ENCODE assay signal across 8 cellular contexts in the genomic region with DNA sequence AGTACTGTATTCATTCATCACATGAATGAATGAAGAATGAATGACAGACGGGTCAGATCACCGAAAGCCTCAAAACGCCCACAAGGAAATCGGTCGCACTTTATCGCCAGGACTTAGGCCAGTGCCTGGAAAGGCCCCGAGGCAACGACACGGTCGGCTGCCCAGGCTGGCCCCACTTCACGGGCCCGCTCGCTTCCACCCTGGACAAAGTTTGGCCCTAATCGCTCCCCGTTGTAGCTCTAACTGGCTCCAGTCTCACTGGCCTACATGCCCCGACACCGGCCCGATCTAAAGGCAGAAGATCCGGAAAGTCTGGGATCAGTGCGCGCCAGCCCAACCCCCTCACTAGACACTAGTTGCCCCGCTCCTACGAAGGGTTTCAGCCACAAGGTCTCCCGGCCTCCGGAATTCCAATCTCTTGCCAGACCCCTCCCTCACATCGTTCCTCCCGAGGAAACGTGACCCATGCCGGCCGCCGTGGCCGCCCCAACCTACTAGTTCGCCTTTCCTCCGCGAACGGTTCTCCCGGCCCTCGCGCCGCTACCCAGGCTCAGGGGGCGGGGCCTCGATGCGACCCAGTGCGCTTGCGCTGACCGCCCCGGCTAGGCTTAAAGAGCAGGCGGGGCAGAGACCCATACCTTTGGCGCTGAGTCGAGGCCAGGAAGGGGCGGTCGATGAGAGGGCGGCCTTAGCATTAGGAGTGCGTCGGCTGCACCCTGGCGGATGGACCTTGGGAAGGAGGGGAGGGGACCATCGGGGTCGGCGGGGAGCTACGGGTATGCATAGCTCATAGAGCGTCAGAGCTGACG. TPM values are rescaled to one million over a fixed set of nuclear protein-coding genes. Genes with fewer than 3 reads are reported as not detected.
A peak's percentile ranks its signal among the peaks of the same experiment; 100 is the strongest.
DNase-seq lines count a peak whose midpoint lies in the region; ATAC-seq and TF ChIP-seq lines count a peak whose summit lies in the region.

GSS (minus strand) TSS at position 575 of the 809 bp plus-strand sequence. CDS start 3,954 bp downstream, outside the sequence.
MYH7B (plus strand) TSS at position 637 of the 809 bp plus-strand sequence. CDS start 22,138 bp downstream, outside the sequence.

- H3K27me3 ChIP-seq in CD4-positive, alpha-beta memory T cell (ENCODE audit: insufficient read depth, low read length), result no peaks in the 10 kb centered on the region
- H3K27me3 ChIP-seq in dorsolateral prefrontal cortex (no peaks in the 10 kb centered on the region), right lobe of liver (no peaks in the 10 kb centered on the region)

- H3K27me3 Mint-ChIP-seq in CD4-positive, alpha-beta memory T cell, result no peaks in the 10 kb centered on the region
- H3K27me3 Mint-ChIP-seq in activated CD4-positive, alpha-beta memory T cell treated with anti-CD3 and anti-CD28 coated beads for 36 hours, result no peaks in the 10 kb centered on the region

- no peaks in the 10 kb centered on the region for H3K36me3 ChIP-seq in CD4-positive, alpha-beta memory T cell (ENCODE audit: insufficient read depth, low read length)
- H3K36me3 ChIP-seq in right lobe of liver, result no peaks in the 10 kb centered on the region

- ATAC-seq in GM19397 (IDR thresholded peaks at IDR 0.05; ENCODE audit: unreplicated experiment), result peak; percentile 86
- ATAC-seq in HG03571 (IDR thresholded peaks at IDR 0.05; ENCODE audit: unreplicated experiment), result peak; percentile 81
- ATAC-seq in right lobe of liver, result peak; percentile 94 to 97 (median 96)

- TF ChIP-seq CTCF in dorsolateral prefrontal cortex (IDR thresholded peaks at IDR 0.05 in 54 of 56, conservative IDR thresholded peaks at IDR 0.05 in 2 of 56; ENCODE audit: low read depth in 1 of 56, partially characterized antibody in 56 of 56), result peak in 38 of 56 donors; percentile 6 to 72 (median 46)
- TF ChIP-seq CTCF in right lobe of liver (IDR thresholded peaks at IDR 0.05), result peak; percentile 54 to 64 (median 56)

- no peaks in the 10 kb centered on the region for H3K9me3 ChIP-seq in CD4-positive, alpha-beta memory T cell (ENCODE audit: control insufficient read depth in 1 of 2, low read length in 2 of 2)
- H3K9me3 ChIP-seq in right lobe of liver, result no peaks in the 10 kb centered on the region

- H3K4me3 Mint-ChIP-seq in CD4-positive, alpha-beta memory T cell, result peak within 1 kb of the TSS; percentile 93 to 100 (median 97)
- H3K4me3 Mint-ChIP-seq in activated CD4-positive, alpha-beta memory T cell treated with anti-CD3 and anti-CD28 coated beads for 36 hours, result peak within 1 kb of the TSS; percentile 92

- TF ChIP-seq POLR2A in right lobe of liver (IDR thresholded peaks at IDR 0.05), result peak; percentile 84

- no peaks in the 10 kb centered on the region for H3K9me3 Mint-ChIP-seq in CD4-positive, alpha-beta memory T cell
- no peaks in the 10 kb centered on the region for H3K9me3 Mint-ChIP-seq in activated CD4-positive, alpha-beta memory T cell treated with anti-CD3 and anti-CD28 coated beads for 36 hours

- POLR2A ChIA-PET in CD4-positive, alpha-beta memory T cell (lab: Charles Lee; ENCODE audit: partially characterized antibody), result interaction anchor here (1.2 to 4.3 kb wide), 5 partner anchors 12 to 962 kb away, joined by 4 to 34 read pairs (median 5); partner anchors contain the start of genes ACSS2, GGT7 and RALY
- POLR2A ChIA-PET in activated CD4-positive, alpha-beta memory T cell treated with anti-CD3 and anti-CD28 coated beads for 36 hours (lab: Charles Lee), result interaction anchor here (0.6 to 2.5 kb wide), 7 partner anchors 16 to 192 kb away, joined by 3 to 16 read pairs (median 3); partner anchors contain the start of genes ACSS2 and GGT7

- peak within 1 kb of the TSS; percentile 93 to 98 (median 98) for H3K27ac Mint-ChIP-seq in CD4-positive, alpha-beta memory T cell
- H3K27ac Mint-ChIP-seq in activated CD4-positive, alpha-beta memory T cell treated with anti-CD3 and anti-CD28 coated beads for 36 hours, result peak within 1 kb of the TSS; percentile 89

- H3K36me3 Mint-ChIP-seq in CD4-positive, alpha-beta memory T cell, result peaks cover 0 to 12% of the 10 kb centered on the region in 2 donors
- peaks cover 2% of the 10 kb centered on the region for H3K36me3 Mint-ChIP-seq in activated CD4-positive, alpha-beta memory T cell treated with anti-CD3 and anti-CD28 coated beads for 36 hours

- peak within 1 kb of the TSS; percentile 45 to 88 for H3K4me3 ChIP-seq in CD4-positive, alpha-beta memory T cell (ENCODE audit: low read length in 2 of 2)
- H3K4me3 ChIP-seq in dorsolateral prefrontal cortex, result peak within 1 kb of the TSS; percentile 59 to 92 (median 78)
- H3K4me3 ChIP-seq in right lobe of liver, result peak within 1 kb of the TSS; percentile 63 to 71 (median 66)

- H3K27ac ChIP-seq in CD4-positive, alpha-beta memory T cell (ENCODE audit: low read depth, low read length), result peak within 1 kb of the TSS; percentile 71
- H3K27ac ChIP-seq in dorsolateral prefrontal cortex (peak within 1 kb of the TSS; percentile 80 to 98 (median 93)), right lobe of liver (peak within 1 kb of the TSS; percentile 79 to 90 (median 88))

- CTCF ChIA-PET in CD4-positive, alpha-beta memory T cell (lab: Charles Lee; ENCODE audit: partially characterized antibody), result interaction anchor here (0.5 to 8.2 kb wide), 9 partner anchors 11 to 141 kb away, joined by 3 to 100 read pairs (median 4); partner anchors contain the start of genes ACSS2 and GGT7
- CTCF ChIA-PET in activated CD4-positive, alpha-beta memory T cell treated with anti-CD3 and anti-CD28 coated beads for 36 hours (lab: Charles Lee), result interaction anchor here (0.6 to 7.2 kb wide), 18 partner anchors 11 to 131 kb away, joined by 3 to 139 read pairs (median 3); partner anchors contain the start of genes ACSS2, GGT7 and NCOA6

- under 1% methylated on average over 39 of the region's 62 CpGs for whole genome bisulfite sequencing in right lobe of liver (ENCODE audit: insufficient coverage, low coverage, low lambda C conversion rate, missing lambda C conversion rate)

- peaks cover 13% of the 10 kb centered on the region for H3K4me1 ChIP-seq in CD4-positive, alpha-beta memory T cell (ENCODE audit: insufficient read depth, low read length)
- peaks cover 0 to 13% (median 2%) of the 10 kb centered on the region in 4 donors for H3K4me1 ChIP-seq in right lobe of liver

- DNase-seq in CD4-positive, alpha-beta memory T cell, result peak; percentile 92 to 97 (median 94)
- DNase-seq in NCI-H774 (lab: John Stamatoyannopoulos, UW) (peak; percentile 94), dorsolateral prefrontal cortex (peak; percentile 94 to 98 (median 96)), right lobe of liver (peak; percentile 98 to 99 (median 99))
- peak; percentile 99 for DNase-seq in activated CD4-positive, alpha-beta memory T cell treated with anti-CD3 and anti-CD28 coated beads for 36 hours
- DNase-seq in stimulated activated CD4-positive, alpha-beta T cell treated with anti-CD3 and anti-CD28 coated beads, Interleukin-4, amount 100 ng/mL, for 24 hours, result peak; percentile 97

- H3K4me1 Mint-ChIP-seq in CD4-positive, alpha-beta memory T cell, result peaks cover 19 to 28% (median 21%) of the 10 kb centered on the region in 4 donors
- H3K4me1 Mint-ChIP-seq in activated CD4-positive, alpha-beta memory T cell treated with anti-CD3 and anti-CD28 coated beads for 36 hours (ENCODE audit: low read depth), result peaks cover 24% of the 10 kb centered on the region

- intact Hi-C loops in CD4-positive, alpha-beta memory T cell (cut with micrococcal nuclease), result loop anchor here (1.0 to 2.0 kb wide), 3 partner anchors 37 to 137 kb away; partner anchors contain the start of genes ACSS2 and TRPC4AP
- intact Hi-C loops in activated CD4-positive, alpha-beta memory T cell treated with anti-CD3 and anti-CD28 coated beads for 36 hours (cut with micrococcal nuclease), result loop anchor here (1.0 to 10.0 kb wide), 6 partner anchors 63 to 249 kb away; partner anchors contain the start of genes NCOA6 and TRPC4AP
- intact Hi-C loops in dorsolateral prefrontal cortex (cut with DNase I) (loop anchor here (1.0 to 5.0 kb wide), 5 partner anchors 37 to 137 kb away; partner anchors contain the start of genes TRPC4AP (in 2 of the 2), ACSS2 (in 1 of the 2) and GGT7 (in 1 of the 2)), right lobe of liver (cut with DNase I) (loop anchor here (5.0 kb wide), 1 partner anchor 83 kb away; the partner anchor contains the start of gene GGT7 (in 2 of the 2))

RNA-seq across cellular contexts. Expression of gene GSS, which starts in this region (rescaled TPM):
- 10 to 100 TPM; 41.0 to 43.3 TPM for total RNA-seq in CD4-positive, alpha-beta memory T cell
- 10 to 100 TPM; 32.2 to 38.6 TPM for polyA plus RNA-seq in CD4-positive, alpha-beta memory T cell
- 10 to 100 TPM; 67.7 to 72.2 TPM for total RNA-seq in activated CD4-positive, alpha-beta memory T cell treated with anti-CD3 and anti-CD28 coated beads for 36 hours
- total RNA-seq in dorsolateral prefrontal cortex (10 to 100 TPM; 16.3 to 49.2 (median 35.7) TPM), right lobe of liver (10 to 100 TPM; 25.9 to 63.6 (median 31.7) TPM)

RNA-seq across cellular contexts. Expression of gene MYH7B, which starts in this region (rescaled TPM):
- under 1 TPM; 0.39 to 0.47 TPM for total RNA-seq in CD4-positive, alpha-beta memory T cell
- under 1 TPM in 1 of 2 donors, not detected in 1; 0.32 TPM for polyA plus RNA-seq in CD4-positive, alpha-beta memory T cell
- total RNA-seq in activated CD4-positive, alpha-beta memory T cell treated with anti-CD3 and anti-CD28 coated beads for 36 hours, result under 1 TPM; 0.50 to 0.61 TPM
- total RNA-seq in dorsolateral prefrontal cortex (10 to 100 TPM in 118 of 120 experiments, 1 to 10 TPM in 2; 8.0 to 38.2 (median 21.1) TPM), right lobe of liver (1 to 10 TPM in 1 of 6 experiments, under 1 TPM in 4, not detected in 1; 0.11 to 1.0 (median 0.39) TPM)

Comparison
In these comparisons a context has a peak if more than half of its experiments do, and no peak if none do; other contexts are left out.
1. Peak in every context shown above with its lines: DNase-seq, ATAC-seq, H3K4me3 ChIP-seq and H3K27ac ChIP-seq.
2. RNA of gene MYH7B (total RNA-seq): 8.0 to 38.2 TPM in dorsolateral prefrontal cortex; 0.50 to 0.61 TPM in activated CD4-positive, alpha-beta memory T cell treated with anti-CD3 and anti-CD28 coated beads for 36 hours, 0.39 to 0.47 TPM in CD4-positive, alpha-beta memory T cell and 0.11 to 1.0 TPM in right lobe of liver; every median in the first group is over 4 times any median in the second.